16 cellular contexts compared by ENCODE assay signal in genomic region chr19:51472607-51473006, GRCh38. TPM values are rescaled to one million over a fixed set of nuclear protein-coding genes. Genes with fewer than 3 reads are reported as not detected.
"Had no signal": no experiment of that assay in that cellular context is flagged by ENCODE, and none has a peak within 500 bp of the region (broad histone marks: within the 10 kb centered on the region; RNA-seq: fewer than 3 reads in every experiment).

No MANE protein-coding gene starts in this region.

- H3K27me3 ChIP-seq: hepatocyte, ovary, right atrium auricular region had no signal

- H3K36me3 ChIP-seq: neural progenitor cell, ovary, right atrium auricular region, sigmoid colon had no signal

- H3K36me3 Mint-ChIP-seq: natural killer cell treated with Interleukin-12 subunit alpha and Interleukin-12 subunit beta and Interleukin-15 and Interleukin-18, amount 100 ng/mL, for 72 hours; neural progenitor cell had no signal

- H3K27ac Mint-ChIP-seq: natural killer cell treated with Interleukin-12 subunit alpha and Interleukin-12 subunit beta and Interleukin-15 and Interleukin-18, amount 100 ng/mL, for 72 hours; neural progenitor cell had no signal

- H3K4me3 Mint-ChIP-seq: natural killer cell treated with Interleukin-12 subunit alpha and Interleukin-12 subunit beta and Interleukin-15 and Interleukin-18, amount 100 ng/mL, for 72 hours; neural progenitor cell had no signal

- H3K9me3 ChIP-seq: ovary, right atrium auricular region, sigmoid colon had no signal

- H3K4me2 ChIP-seq: hepatocyte, neural progenitor cell had no signal

- H3K4me1 ChIP-seq: neural progenitor cell, right atrium auricular region, sigmoid colon had no signal

- H3K4me3 ChIP-seq: hepatocyte, lung, neural progenitor cell, ovary, right atrium auricular region, sigmoid colon, skin epidermis had no signal

- H3K79me2 ChIP-seq: hepatocyte had no signal

- H3K27ac ChIP-seq: neural progenitor cell, ovary, right atrium auricular region, sigmoid colon, skin epidermis had no signal

- H2AFZ ChIP-seq: hepatocyte, neural progenitor cell had no signal

- H3K9me3 Mint-ChIP-seq: natural killer cell treated with Interleukin-12 subunit alpha and Interleukin-12 subunit beta and Interleukin-15 and Interleukin-18, amount 100 ng/mL, for 72 hours; neural progenitor cell had no signal

- H3K9ac ChIP-seq: neural progenitor cell had no signal

- H3K4me1 Mint-ChIP-seq: neural progenitor cell had no signal

RNA-seq across cellular contexts. Expression of gene CEACAM18, which starts 5.7 kb away (rescaled TPM):
- total RNA-seq: dermis microvascular lymphatic vessel endothelial cell; hepatocyte; kidney epithelial cell; left colon; left ventricle myocardium superior; lung; natural killer cell treated with Interleukin-12 subunit alpha and Interleukin-12 subunit beta and Interleukin-15 and Interleukin-18, amount 100 ng/mL, for 72 hours; ovary; posterior vena cava; right atrium auricular region; sigmoid colon; urinary bladder had no signal
- polyA plus RNA-seq: esophagus, lung, ovary, sigmoid colon, thymus, urinary bladder had no signal

RNA-seq across cellular contexts. Expression of gene SIGLEC8, which starts 14.4 kb away (rescaled TPM):
- total RNA-seq: dermis microvascular lymphatic vessel endothelial cell; kidney epithelial cell; natural killer cell treated with Interleukin-12 subunit alpha and Interleukin-12 subunit beta and Interleukin-15 and Interleukin-18, amount 100 ng/mL, for 72 hours had no signal
- polyA plus RNA-seq: hepatocyte had no signal

RNA-seq across cellular contexts. Expression of gene SIGLEC12, which starts 29.0 kb away (rescaled TPM):
- total RNA-seq: dermis microvascular lymphatic vessel endothelial cell, hepatocyte, kidney epithelial cell, left ventricle myocardium superior, right atrium auricular region had no signal

RNA-seq across cellular contexts. Expression of gene SIGLEC10, which starts 55.2 kb away (rescaled TPM):
- total RNA-seq: dermis microvascular lymphatic vessel endothelial cell had no signal
- polyA plus RNA-seq: hepatocyte had no signal

RNA-seq across cellular contexts. Expression of gene SIGLEC6, which starts 58.9 kb away (rescaled TPM):
- total RNA-seq: dermis microvascular lymphatic vessel endothelial cell, hepatocyte, kidney epithelial cell had no signal
- polyA plus RNA-seq: hepatocyte had no signal
